ENCODE assay signal across 1 cellular context in genomic region chr16:77335652-77336234, GRCh38.
TF ChIP-seq lines count a peak whose summit lies in the region.

No MANE protein-coding gene starts in this region.

TF ChIP-seq in GM23338, 12 proteins besides CTCF, POLR2A, EP300 and RAD21 (continued from another document):
- TF ChIP-seq, protein P1, sequence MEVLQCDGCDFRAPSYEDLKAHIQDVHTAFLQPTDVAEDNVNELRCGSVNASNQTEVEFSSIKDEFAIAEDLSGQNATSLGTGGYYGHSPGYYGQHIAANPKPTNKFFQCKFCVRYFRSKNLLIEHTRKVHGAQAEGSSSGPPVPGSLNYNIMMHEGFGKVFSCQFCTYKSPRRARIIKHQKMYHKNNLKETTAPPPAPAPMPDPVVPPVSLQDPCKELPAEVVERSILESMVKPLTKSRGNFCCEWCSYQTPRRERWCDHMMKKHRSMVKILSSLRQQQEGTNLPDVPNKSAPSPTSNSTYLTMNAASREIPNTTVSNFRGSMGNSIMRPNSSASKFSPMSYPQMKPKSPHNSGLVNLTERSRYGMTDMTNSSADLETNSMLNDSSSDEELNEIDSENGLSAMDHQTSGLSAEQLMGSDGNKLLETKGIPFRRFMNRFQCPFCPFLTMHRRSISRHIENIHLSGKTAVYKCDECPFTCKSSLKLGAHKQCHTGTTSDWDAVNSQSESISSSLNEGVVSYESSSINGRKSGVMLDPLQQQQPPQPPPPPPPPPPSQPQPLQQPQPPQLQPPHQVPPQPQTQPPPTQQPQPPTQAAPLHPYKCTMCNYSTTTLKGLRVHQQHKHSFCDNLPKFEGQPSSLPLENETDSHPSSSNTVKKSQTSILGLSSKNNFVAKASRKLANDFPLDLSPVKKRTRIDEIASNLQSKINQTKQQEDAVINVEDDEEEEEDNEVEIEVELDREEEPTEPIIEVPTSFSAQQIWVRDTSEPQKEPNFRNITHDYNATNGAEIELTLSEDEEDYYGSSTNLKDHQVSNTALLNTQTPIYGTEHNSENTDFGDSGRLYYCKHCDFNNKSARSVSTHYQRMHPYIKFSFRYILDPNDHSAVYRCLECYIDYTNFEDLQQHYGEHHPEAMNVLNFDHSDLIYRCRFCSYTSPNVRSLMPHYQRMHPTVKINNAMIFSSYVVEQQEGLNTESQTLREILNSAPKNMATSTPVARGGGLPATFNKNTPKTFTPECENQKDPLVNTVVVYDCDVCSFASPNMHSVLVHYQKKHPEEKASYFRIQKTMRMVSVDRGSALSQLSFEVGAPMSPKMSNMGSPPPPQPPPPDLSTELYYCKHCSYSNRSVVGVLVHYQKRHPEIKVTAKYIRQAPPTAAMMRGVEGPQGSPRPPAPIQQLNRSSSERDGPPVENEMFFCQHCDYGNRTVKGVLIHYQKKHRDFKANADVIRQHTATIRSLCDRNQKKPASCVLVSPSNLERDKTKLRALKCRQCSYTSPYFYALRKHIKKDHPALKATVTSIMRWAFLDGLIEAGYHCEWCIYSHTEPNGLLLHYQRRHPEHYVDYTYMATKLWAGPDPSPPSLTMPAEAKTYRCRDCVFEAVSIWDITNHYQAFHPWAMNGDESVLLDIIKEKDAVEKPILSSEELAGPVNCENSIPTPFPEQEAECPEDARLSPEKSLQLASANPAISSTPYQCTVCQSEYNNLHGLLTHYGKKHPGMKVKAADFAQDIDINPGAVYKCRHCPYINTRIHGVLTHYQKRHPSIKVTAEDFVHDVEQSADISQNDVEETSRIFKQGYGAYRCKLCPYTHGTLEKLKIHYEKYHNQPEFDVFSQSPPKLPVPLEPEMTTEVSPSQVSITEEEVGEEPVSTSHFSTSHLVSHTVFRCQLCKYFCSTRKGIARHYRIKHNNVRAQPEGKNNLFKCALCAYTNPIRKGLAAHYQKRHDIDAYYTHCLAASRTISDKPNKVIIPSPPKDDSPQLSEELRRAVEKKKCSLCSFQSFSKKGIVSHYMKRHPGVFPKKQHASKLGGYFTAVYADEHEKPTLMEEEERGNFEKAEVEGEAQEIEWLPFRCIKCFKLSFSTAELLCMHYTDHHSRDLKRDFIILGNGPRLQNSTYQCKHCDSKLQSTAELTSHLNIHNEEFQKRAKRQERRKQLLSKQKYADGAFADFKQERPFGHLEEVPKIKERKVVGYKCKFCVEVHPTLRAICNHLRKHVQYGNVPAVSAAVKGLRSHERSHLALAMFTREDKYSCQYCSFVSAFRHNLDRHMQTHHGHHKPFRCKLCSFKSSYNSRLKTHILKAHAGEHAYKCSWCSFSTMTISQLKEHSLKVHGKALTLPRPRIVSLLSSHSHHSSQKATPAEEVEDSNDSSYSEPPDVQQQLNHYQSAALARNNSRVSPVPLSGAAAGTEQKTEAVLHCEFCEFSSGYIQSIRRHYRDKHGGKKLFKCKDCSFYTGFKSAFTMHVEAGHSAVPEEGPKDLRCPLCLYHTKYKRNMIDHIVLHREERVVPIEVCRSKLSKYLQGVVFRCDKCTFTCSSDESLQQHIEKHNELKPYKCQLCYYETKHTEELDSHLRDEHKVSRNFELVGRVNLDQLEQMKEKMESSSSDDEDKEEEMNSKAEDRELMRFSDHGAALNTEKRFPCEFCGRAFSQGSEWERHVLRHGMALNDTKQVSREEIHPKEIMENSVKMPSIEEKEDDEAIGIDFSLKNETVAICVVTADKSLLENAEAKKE (CRISPR knock-in tag; IDR thresholded peaks at IDR 0.05) = no peak
